5 cellular contexts compared by ENCODE assay signal in genomic region chr15:61746589-61746988, GRCh38.
"Had no signal": no experiment of that assay in that cellular context is flagged by ENCODE, and none has a peak within 500 bp of the region (broad histone marks: within the 10 kb centered on the region; RNA-seq: fewer than 3 reads in every experiment).

No MANE protein-coding gene starts in this region.

- H3K27ac ChIP-seq: HL-60 had no signal

- H3K4me3 ChIP-seq: K562 had no signal

- DNase-seq: IMR-90, KBM-7, KG1 had no signal
